In the genomic region with DNA sequence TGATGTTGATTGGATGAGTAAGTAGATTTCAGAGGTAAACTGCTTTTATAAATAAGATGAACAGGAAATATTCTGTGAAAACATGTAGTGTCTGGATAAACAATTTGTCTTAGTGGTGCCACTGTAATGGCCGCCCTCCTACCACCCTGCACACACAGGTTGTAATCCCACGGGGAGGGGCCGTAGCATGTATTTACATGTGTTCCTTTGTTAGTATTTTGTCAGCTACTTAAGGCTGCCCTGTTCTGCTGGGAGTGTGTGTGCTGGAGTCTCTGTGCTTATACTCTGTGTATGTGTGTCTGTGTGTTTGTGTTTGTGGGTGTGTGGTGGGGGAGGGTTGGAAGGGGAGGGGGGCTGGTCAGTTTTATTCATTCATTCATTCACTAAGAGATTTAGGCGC, we compare ENCODE assay signal across 11 cellular contexts. TPM values are rescaled to one million over a fixed set of nuclear protein-coding genes. Genes with fewer than 3 reads are reported as not detected.
DNase-seq lines count a peak whose midpoint lies in the region; ATAC-seq and TF ChIP-seq lines count a peak whose summit lies in the region.
"Had no signal": no experiment of that assay in that cellular context is flagged by ENCODE, and none has a peak within 500 bp of the region (broad histone marks: within the 10 kb centered on the region; RNA-seq: fewer than 3 reads in every experiment).

No MANE protein-coding gene starts in this region.

- DNase-seq in NCI-H1417 (lab: John Stamatoyannopoulos, UW) (peak in 2 of 3 experiments; percentile 18 to 50), NCI-H1417 treated with DMSO at 0.1 percent for 48 hours (lab: John Stamatoyannopoulos, UW) (no peak), ascending aorta (ENCODE audit: low spot score in 2 of 2) (no peak)
- DNase-seq in naive thymus-derived CD4-positive, alpha-beta T cell, result no peak
- DNase-seq: NCI-H2029 treated with DMSO at 0.1 percent for 48 hours, RPMI8226 had no signal

- peaks cover 85% of the 10 kb centered on the region for H3K79me2 ChIP-seq in DOHH2 (ENCODE audit: control insufficient read depth, low read length)

- peaks cover 4% of the 10 kb centered on the region; the same call in 1 of the 2 replicates for H3K36me3 ChIP-seq in DOHH2 (ENCODE audit: control insufficient read depth, low read length)
- no peaks in the 10 kb centered on the region for H3K36me3 ChIP-seq in ascending aorta
- peaks cover 0 to 5% (median 0%) of the 10 kb centered on the region in 3 experiments for H3K36me3 ChIP-seq in naive thymus-derived CD4-positive, alpha-beta T cell (ENCODE audit: control insufficient read depth in 2 of 3, insufficient read depth in 3 of 3, low read length in 3 of 3)

- H3K27me3 ChIP-seq in DOHH2 (ENCODE audit: control insufficient read depth, low read length), result no peaks in the 10 kb centered on the region
- no peaks in the 10 kb centered on the region for H3K27me3 ChIP-seq in ascending aorta
- no peaks in the 10 kb centered on the region for H3K27me3 ChIP-seq in naive thymus-derived CD4-positive, alpha-beta T cell (ENCODE audit: control insufficient read depth in 2 of 2, insufficient read depth in 2 of 2, low read length in 2 of 2)

- peaks cover 0 to 11% (median 4%) of the 10 kb centered on the region in 5 donors for H3K36me3 Mint-ChIP-seq in naive thymus-derived CD4-positive, alpha-beta T cell

- H3K4me3 Mint-ChIP-seq in naive thymus-derived CD4-positive, alpha-beta T cell, result peak overlapping the region; percentile 8 to 85 (median 53)

- peaks cover 3% of the 10 kb centered on the region; the same call in 1 of the 2 replicates for H4K20me1 ChIP-seq in DOHH2 (ENCODE audit: control insufficient read depth, insufficient read depth, low read depth, low read length)

- H3K9me2 ChIP-seq in DOHH2 (replicated peaks; ENCODE audit: control insufficient read depth, low read length), result no peaks in the 10 kb centered on the region

- peaks cover 0 to 3% (median 0%) of the 10 kb centered on the region in 5 donors for H3K27me3 Mint-ChIP-seq in naive thymus-derived CD4-positive, alpha-beta T cell

- intact Hi-C loops in ascending aorta (cut with DNase I), result loop anchor here (10.0 kb wide), 2 partner anchors 709 to 1279 kb away; a partner anchor contains a TSS
- intact Hi-C loops in naive thymus-derived CD4-positive, alpha-beta T cell (cut with micrococcal nuclease), result no loop called here

- H3K4me3 ChIP-seq in DOHH2 (ENCODE audit: low read length) (no peak overlapping the region), ascending aorta (no peak overlapping the region)
- no peak overlapping the region for H3K4me3 ChIP-seq in naive thymus-derived CD4-positive, alpha-beta T cell (ENCODE audit: low read length)
- H3K4me3 ChIP-seq: skin epidermis had no signal

- H3F3A ChIP-seq in DOHH2 (ENCODE audit: control insufficient read depth, insufficient read depth), result no peaks in the 10 kb centered on the region

- ATAC-seq in naive thymus-derived CD4-positive, alpha-beta T cell, result no peak
- ATAC-seq in HG03097 (IDR thresholded peaks at IDR 0.05; ENCODE audit: low FRiP score, unreplicated experiment) (no peak), GM21723 (IDR thresholded peaks at IDR 0.05; ENCODE audit: unreplicated experiment) (no peak), HG03159 (IDR thresholded peaks at IDR 0.05; ENCODE audit: unreplicated experiment) (no peak)

- H3K27ac ChIP-seq in DOHH2 (ENCODE audit: low read depth, low read length) (no peak overlapping the region), ascending aorta (peak overlapping the region; percentile 14 to 17)
- no peak overlapping the region for H3K27ac ChIP-seq in naive thymus-derived CD4-positive, alpha-beta T cell (ENCODE audit: low read depth, low read length)

- CTCF ChIA-PET in naive thymus-derived CD4-positive, alpha-beta T cell (lab: Charles Lee), result interaction anchor here (0.9 to 1.5 kb wide), 3 partner anchors 10 to 592 kb away, joined by 3 to 5 read pairs (median 3); no protein-coding TSS in a partner anchor

- H3K9me3 ChIP-seq in DOHH2 (ENCODE audit: control insufficient read depth, insufficient read depth, low read length) (no peaks in the 10 kb centered on the region), ascending aorta (no peaks in the 10 kb centered on the region)
- H3K9me3 ChIP-seq in naive thymus-derived CD4-positive, alpha-beta T cell (ENCODE audit: control insufficient read depth in 2 of 3, low read length in 3 of 3), result no peaks in the 10 kb centered on the region

- H3K4me1 ChIP-seq in DOHH2 (ENCODE audit: control insufficient read depth, low read length) (peaks cover 30% of the 10 kb centered on the region), ascending aorta (peaks cover 0 to 16% of the 10 kb centered on the region in 2 donors)
- H3K4me1 ChIP-seq in naive thymus-derived CD4-positive, alpha-beta T cell (ENCODE audit: control insufficient read depth in 2 of 2, insufficient read depth in 2 of 2, low read length in 2 of 2), result peaks cover 43% of the 10 kb centered on the region in 2 donors

- H3K9me3 Mint-ChIP-seq in naive thymus-derived CD4-positive, alpha-beta T cell, result peaks cover 0 to 2% (median 0%) of the 10 kb centered on the region in 11 donors

- peaks cover 42 to 86% (median 83%) of the 10 kb centered on the region in 7 donors for H3K4me1 Mint-ChIP-seq in naive thymus-derived CD4-positive, alpha-beta T cell

- peak overlapping the region; percentile 49 to 86 (median 82) for H3K27ac Mint-ChIP-seq in naive thymus-derived CD4-positive, alpha-beta T cell

- H3K4me2 ChIP-seq in DOHH2 (ENCODE audit: low read length), result peak overlapping the region; percentile 10; the same call in 1 of the 2 replicates

- POLR2A ChIA-PET in naive thymus-derived CD4-positive, alpha-beta T cell (lab: Charles Lee), result interaction anchor here (0.5 to 7.5 kb wide), 7 partner anchors 8 to 145 kb away, joined by 3 to 91 read pairs (median 6); no protein-coding TSS in a partner anchor

- TF ChIP-seq CTCF in DOHH2 (IDR thresholded peaks at IDR 0.05; ENCODE audit: low read depth, low read length, poor library complexity, severe bottlenecking) (no peak), ascending aorta (IDR thresholded peaks at IDR 0.05) (no peak)

RNA-seq across cellular contexts. Expression of a gene that starts 5.1 kb away (rescaled TPM):
- total RNA-seq in ascending aorta, result 13.3 TPM
- 10 to 100 TPM; 17.9 to 33.5 (median 25.7) TPM for total RNA-seq in naive thymus-derived CD4-positive, alpha-beta T cell
- 1 to 10 TPM; 4.5 to 6.6 TPM for polyA plus RNA-seq in naive thymus-derived CD4-positive, alpha-beta T cell

RNA-seq across cellular contexts. Expression of a gene that starts 6.7 kb away (rescaled TPM):
- 10.1 TPM for total RNA-seq in ascending aorta
- total RNA-seq in naive thymus-derived CD4-positive, alpha-beta T cell, result 10 to 100 TPM; 25.1 to 59.1 (median 31.7) TPM
- 10 to 100 TPM; 17.0 to 25.5 TPM for polyA plus RNA-seq in naive thymus-derived CD4-positive, alpha-beta T cell

Comparison
In these comparisons a context has a peak if more than half of its experiments do, and no peak if none do; other contexts are left out.
1. DNase-seq: peak in NCI-H1417 (2 of 3); none in NCI-H1417 treated with DMSO at 0.1 percent for 48 hours (single experiment), ascending aorta (0 of 2) and naive thymus-derived CD4-positive, alpha-beta T cell (0 of 9).
2. H3K27ac ChIP-seq: peak in ascending aorta (2 of 2); none in DOHH2 (single experiment) and naive thymus-derived CD4-positive, alpha-beta T cell (single experiment).